ENCODE assay signal across 2 cellular contexts in genomic region chr17:75113798-75114551, GRCh38.
TF ChIP-seq lines count a peak whose summit lies in the region.

No MANE protein-coding gene starts in this region.

TF ChIP-seq in HEK293, 187 proteins besides CTCF, POLR2A, EP300 and RAD21:
- TF ChIP-seq KLF8 (tag by site-specific recombination; IDR thresholded peaks at IDR 0.05) (no peak), PATZ1 (tag by site-specific recombination; IDR thresholded peaks at IDR 0.05) (peak; percentile 55), MYNN (tag by site-specific recombination; IDR thresholded peaks at IDR 0.05; ENCODE audit: borderline replicate concordance) (no peak), ZNF394 (tag by site-specific recombination; IDR thresholded peaks at IDR 0.05; ENCODE audit: borderline replicate concordance) (0 out of 2 replicates have a peak, but pooled peaks have one; percentile 40), ZNF335 (tag by site-specific recombination; conservative IDR thresholded peaks at IDR 0.05) (peak; percentile 40), PBX3 (CRISPR knock-in tag; IDR thresholded peaks at IDR 0.05) (0 out of 2 replicates have a peak, but pooled peaks have one; percentile 60), ZNF658 (tag by site-specific recombination; IDR thresholded peaks at IDR 0.05) (no peak), ZNF600 (tag by site-specific recombination; IDR thresholded peaks at IDR 0.05) (0 out of 2 replicates have a peak, but pooled peaks have one; percentile 41), ZBTB6 (tag by site-specific recombination; IDR thresholded peaks at IDR 0.05) (0 out of 2 replicates have a peak, but pooled peaks have one; percentile 28), IKZF3 (tag by site-specific recombination; IDR thresholded peaks at IDR 0.05) (peak; percentile 58; the same call in 1 of the 2 replicates), ZFP37 (tag by site-specific recombination; IDR thresholded peaks at IDR 0.05) (0 out of 2 replicates have a peak, but pooled peaks have one; percentile 47), ZEB2 (tag by site-specific recombination; IDR thresholded peaks at IDR 0.05) (peak; percentile 27; the same call in 1 of the 2 replicates), ZNF561 (tag by site-specific recombination; IDR thresholded peaks at IDR 0.05; ENCODE audit: borderline replicate concordance) (0 out of 2 replicates have a peak, but pooled peaks have one; percentile 41), ZBTB11 (tag by site-specific recombination; conservative IDR thresholded peaks at IDR 0.05; ENCODE audit: low read depth) (peak; percentile 37; the same call in 1 of the 2 replicates), ZNF654 (tag by site-specific recombination; IDR thresholded peaks at IDR 0.05; ENCODE audit: low read depth) (peak; percentile 92), SCRT1 (tag by site-specific recombination; IDR thresholded peaks at IDR 0.05; ENCODE audit: borderline replicate concordance) (no peak)

TF ChIP-seq in K562, 482 proteins besides CTCF, POLR2A, EP300 and RAD21 (continues in another document):
- TF ChIP-seq SOX6 (IDR thresholded peaks at IDR 0.05) (no peak), CGGBP1 (CRISPR knock-in tag; IDR thresholded peaks at IDR 0.05) (no peak), POLR3G (IDR thresholded peaks at IDR 0.05; ENCODE audit: extremely low read depth, insufficient read length, insufficient replicate concordance) (no peak), ZNF282 (CRISPR knock-in tag; IDR thresholded peaks at IDR 0.05) (no peak), ZNF354B (CRISPR knock-in tag; IDR thresholded peaks at IDR 0.05) (no peak), SFPQ (IDR thresholded peaks at IDR 0.05; ENCODE audit: low read depth, low read length) (no peak), ZKSCAN3 (CRISPR knock-in tag; IDR thresholded peaks at IDR 0.05) (no peak), HNRNPK (IDR thresholded peaks at IDR 0.05; ENCODE audit: low read depth, low read length, poor library complexity, severe bottlenecking) (no peak), ZNF121 (CRISPR knock-in tag; conservative IDR thresholded peaks at IDR 0.05) (no peak), BHLHE40 (IDR thresholded peaks at IDR 0.05; ENCODE audit: low read length) (no peak), SMAD3 (CRISPR knock-in tag; conservative IDR thresholded peaks at IDR 0.05) (no peak), ZC3H8 (IDR thresholded peaks at IDR 0.05) (no peak), HNRNPL (IDR thresholded peaks at IDR 0.05; ENCODE audit: low read depth, low read length) (no peak), RFX1 (IDR thresholded peaks at IDR 0.05) (no peak), FOS (IDR thresholded peaks at IDR 0.05; ENCODE audit: extremely low read depth, insufficient read length) (no peak), ZBTB43 (CRISPR knock-in tag; IDR thresholded peaks at IDR 0.05) (no peak), ETS1 (conservative IDR thresholded peaks at IDR 0.05; ENCODE audit: control insufficient read depth, low read depth, low read length) (no peak), ZBTB2 (IDR thresholded peaks at IDR 0.05) (no peak), ZNF12 (CRISPR knock-in tag; IDR thresholded peaks at IDR 0.05) (0 out of 2 replicates have a peak, but pooled peaks have one; percentile 40), DDX20 (tag; IDR thresholded peaks at IDR 0.05; ENCODE audit: low read depth) (no peak), SAFB (IDR thresholded peaks at IDR 0.05; ENCODE audit: borderline replicate concordance, low read depth, low read length) (no peak), BRD9 (IDR thresholded peaks at IDR 0.05; ENCODE audit: low read depth, partially characterized antibody) (peak; percentile 85), CHD7 (IDR thresholded peaks at IDR 0.05; ENCODE audit: low read depth, low read length) (no peak), NR2C1 (IDR thresholded peaks at IDR 0.05) (no peak), NR2C1 (tag; IDR thresholded peaks at IDR 0.05) (no peak), NRF1 (conservative IDR thresholded peaks at IDR 0.05 in 1 of 2, IDR thresholded peaks at IDR 0.05 in 1 of 2) (0 out of 4 replicates have a peak, but pooled peaks of 1 of the 2 experiments have one; percentile 1), GATAD2A (IDR thresholded peaks at IDR 0.05) (no peak), HOXB6 (CRISPR knock-in tag; IDR thresholded peaks at IDR 0.05; ENCODE audit: borderline replicate concordance) (no peak), TEAD2 (tag; IDR thresholded peaks at IDR 0.05) (no peak), ZNF224 (CRISPR knock-in tag; IDR thresholded peaks at IDR 0.05) (no peak), EWSR1 (IDR thresholded peaks at IDR 0.05; ENCODE audit: borderline replicate concordance, low read depth, partially characterized antibody) (no peak), IFI16 (CRISPR knock-in tag; IDR thresholded peaks at IDR 0.05) (no peak), E4F1 (CRISPR knock-in tag; IDR thresholded peaks at IDR 0.05; ENCODE audit: borderline replicate concordance) (no peak), MAZ (CRISPR knock-in tag; conservative IDR thresholded peaks at IDR 0.05 in 1 of 2, IDR thresholded peaks at IDR 0.05 in 1 of 2) (peak; percentile 24 to 52; a peak in 2 of 4 replicates), ZNF197 (CRISPR knock-in tag; IDR thresholded peaks at IDR 0.05; ENCODE audit: low read depth) (no peak)
